7 cellular contexts compared by ENCODE assay signal in the genomic region with DNA sequence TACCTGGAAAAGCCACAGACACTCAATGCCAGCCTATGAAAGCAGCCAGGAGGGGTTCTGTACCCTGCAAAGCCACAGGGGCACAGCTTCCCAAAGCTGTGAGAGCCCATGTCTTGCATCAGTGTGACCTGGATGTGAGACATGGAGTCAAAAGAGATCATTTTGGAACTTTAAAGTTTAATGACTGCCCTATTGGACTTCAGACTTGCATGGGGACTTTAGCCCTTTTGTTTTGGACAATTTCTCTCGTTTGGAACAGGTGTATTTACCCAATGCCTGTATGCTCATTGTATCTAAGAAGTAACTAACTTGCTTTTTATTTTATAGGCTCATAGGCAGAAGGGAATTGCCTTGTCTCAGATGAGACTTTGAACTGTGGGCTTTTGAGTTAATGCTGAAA.
"Had no signal": no experiment of that assay in that cellular context is flagged by ENCODE, and none has a peak within 500 bp of the region (broad histone marks: within the 10 kb centered on the region; RNA-seq: fewer than 3 reads in every experiment).

No MANE protein-coding gene starts in this region.

- DNase-seq: IMR-90, KBM-7, KG1 had no signal

- H3K4me2 ChIP-seq: KMS-11 had no signal

- FAIRE-seq: HTR-8/SVneo, K562 had no signal

- H3K9ac ChIP-seq: KMS-11 had no signal

- H3K27ac ChIP-seq: HL-60, KMS-11 had no signal

- H3K4me3 ChIP-seq: K562 had no signal

- ATAC-seq: K562 had no signal
